ENCODE assay signal across 8 cellular contexts in the genomic region with DNA sequence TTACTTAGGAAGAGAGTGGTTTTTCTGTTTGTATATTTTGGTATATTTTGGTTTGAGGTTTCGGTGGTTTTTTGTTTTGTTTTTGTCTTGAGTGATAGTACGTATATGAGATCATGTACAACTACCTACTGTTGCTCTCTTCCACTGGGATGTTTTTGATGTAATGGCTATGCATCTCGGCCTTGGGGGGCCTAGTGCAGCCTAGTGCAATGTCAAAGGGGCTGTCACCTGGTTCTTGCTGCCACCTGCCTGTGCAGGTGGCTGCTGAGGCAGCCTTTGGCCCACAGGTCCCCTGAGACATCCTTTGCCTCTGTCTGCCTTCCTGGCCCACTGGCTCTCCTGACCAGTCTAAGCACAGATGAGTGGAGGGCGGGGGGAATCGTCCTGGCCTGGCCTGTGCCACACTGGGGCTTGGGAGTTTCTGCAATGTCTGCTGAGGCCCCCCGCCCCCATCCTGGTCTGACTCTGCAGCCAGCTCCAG.
DNase-seq lines count a peak whose midpoint lies in the region; ATAC-seq and TF ChIP-seq lines count a peak whose summit lies in the region.

No MANE protein-coding gene starts in this region.

- H3K27me3 Mint-ChIP-seq in CD4-positive, alpha-beta memory T cell: no peaks in the 10 kb centered on the region
- peaks cover 5% of the 10 kb centered on the region for H3K27me3 Mint-ChIP-seq in activated naive CD8-positive, alpha-beta T cell treated with anti-CD3 and anti-CD28 coated beads, Interleukin-2, amount 10 ng/mL, durations not matched to agents 7 days and 5 days

- peaks cover 52% of the 10 kb centered on the region for H3K4me1 ChIP-seq in CD4-positive, alpha-beta memory T cell (ENCODE audit: insufficient read depth, low read length)
- H3K4me1 ChIP-seq in heart right ventricle: peaks cover 0 to 25% (median 0%) of the 10 kb centered on the region in 9 donors

- no peaks in the 10 kb centered on the region for H3K36me3 ChIP-seq in CD4-positive, alpha-beta memory T cell (ENCODE audit: insufficient read depth, low read length)
- H3K36me3 ChIP-seq in heart right ventricle: no peaks in the 10 kb centered on the region

- POLR2A ChIA-PET in CD4-positive, alpha-beta memory T cell (lab: Charles Lee; ENCODE audit: partially characterized antibody): interaction anchor here (1.3 to 2.1 kb wide), 2 partner anchors 8 to 28 kb away, joined by 7 to 16 read pairs; no protein-coding TSS in a partner anchor
- POLR2A ChIA-PET in activated naive CD8-positive, alpha-beta T cell treated with anti-CD3 and anti-CD28 coated beads, Interleukin-2, amount 10 ng/mL, durations not matched to agents 7 days and 5 days (lab: Charles Lee): no interaction called here

- no peak overlapping the region for H3K27ac ChIP-seq in CD4-positive, alpha-beta memory T cell (ENCODE audit: low read depth, low read length)
- no peak overlapping the region for H3K27ac ChIP-seq in heart right ventricle

- H3K4me3 Mint-ChIP-seq in CD4-positive, alpha-beta memory T cell: peak overlapping the region in 7 of 8 donors; percentile 67 to 77 (median 71)
- H3K4me3 Mint-ChIP-seq in activated naive CD8-positive, alpha-beta T cell treated with anti-CD3 and anti-CD28 coated beads, Interleukin-2, amount 10 ng/mL, durations not matched to agents 7 days and 5 days: peak overlapping the region; percentile 6

- no peaks in the 10 kb centered on the region for H3K9me3 Mint-ChIP-seq in CD4-positive, alpha-beta memory T cell
- H3K9me3 Mint-ChIP-seq in activated naive CD8-positive, alpha-beta T cell treated with anti-CD3 and anti-CD28 coated beads, Interleukin-2, amount 10 ng/mL, durations not matched to agents 7 days and 5 days: no peaks in the 10 kb centered on the region

- intact Hi-C loops in CD4-positive, alpha-beta memory T cell (cut with micrococcal nuclease): loop anchor here (1.0 kb wide), 1 partner anchor 453 kb away; no protein-coding TSS in a partner anchor
- intact Hi-C loops in heart right ventricle (cut with DNase I): no loop called here

- H3K27ac Mint-ChIP-seq in CD4-positive, alpha-beta memory T cell: peak overlapping the region in 6 of 7 donors; percentile 47 to 89 (median 86)
- peak overlapping the region; percentile 59 for H3K27ac Mint-ChIP-seq in activated naive CD8-positive, alpha-beta T cell treated with anti-CD3 and anti-CD28 coated beads, Interleukin-2, amount 10 ng/mL, durations not matched to agents 7 days and 5 days

- no peaks in the 10 kb centered on the region for H3K36me3 Mint-ChIP-seq in CD4-positive, alpha-beta memory T cell
- no peaks in the 10 kb centered on the region for H3K36me3 Mint-ChIP-seq in activated naive CD8-positive, alpha-beta T cell treated with anti-CD3 and anti-CD28 coated beads, Interleukin-2, amount 10 ng/mL, durations not matched to agents 7 days and 5 days

- CTCF ChIA-PET in CD4-positive, alpha-beta memory T cell (lab: Charles Lee; ENCODE audit: partially characterized antibody): interaction anchor here (0.9 kb wide), 1 partner anchor 453 kb away, joined by 4 read pairs; no protein-coding TSS in a partner anchor

- TF ChIP-seq CTCF in heart right ventricle (IDR thresholded peaks at IDR 0.05): no peak

- DNase-seq in CD4-positive, alpha-beta memory T cell: peak in 4 of 5 donors; percentile 27 to 57 (median 45)
- peak; percentile 46 for DNase-seq in activated naive CD8-positive, alpha-beta T cell treated with anti-CD3 and anti-CD28 coated beads, Interleukin-2, amount 10 ng/mL, durations not matched to agents 7 days and 5 days
- DNase-seq in heart right ventricle (no peak), dermis blood vessel endothelial cell (no peak)
- DNase-seq in activated effector memory CD4-positive, alpha-beta T cell treated with anti-CD3 and anti-CD28 coated beads, Interleukin-2, amount 50 U/mL, for 16 hours: no peak
- DNase-seq in activated CD8-positive, alpha-beta memory T cell treated with anti-CD3 and anti-CD28 coated beads for 24 hours: no peak

- no peaks in the 10 kb centered on the region for H3K9me3 ChIP-seq in CD4-positive, alpha-beta memory T cell (ENCODE audit: control insufficient read depth in 1 of 2, low read length in 2 of 2)
- H3K9me3 ChIP-seq in heart right ventricle: no peaks in the 10 kb centered on the region

- H3K4me1 Mint-ChIP-seq in CD4-positive, alpha-beta memory T cell: peaks cover 15 to 25% (median 17%) of the 10 kb centered on the region in 4 donors
- peaks cover 12% of the 10 kb centered on the region for H3K4me1 Mint-ChIP-seq in activated naive CD8-positive, alpha-beta T cell treated with anti-CD3 and anti-CD28 coated beads, Interleukin-2, amount 10 ng/mL, durations not matched to agents 7 days and 5 days

- peak; percentile 47 for ATAC-seq in GM18909 (IDR thresholded peaks at IDR 0.05; ENCODE audit: poor library complexity, unreplicated experiment)
- peak; percentile 46 for ATAC-seq in HG03442 (IDR thresholded peaks at IDR 0.05; ENCODE audit: unreplicated experiment)
- ATAC-seq in activated naive CD8-positive, alpha-beta T cell treated with anti-CD3 and anti-CD28 coated beads, Interleukin-2, amount 10 ng/mL, durations not matched to agents 7 days and 5 days (ENCODE audit: low read depth): peak; percentile 66
- ATAC-seq in heart right ventricle: no peak

- WGBS in heart right ventricle, 2 donors: 80 to 84% methylated on average over 6 of the region's 6 CpGs

- no peak overlapping the region for H3K4me3 ChIP-seq in CD4-positive, alpha-beta memory T cell (ENCODE audit: low read length in 2 of 2)
- H3K4me3 ChIP-seq in heart right ventricle: no peak overlapping the region

- H3K27me3 ChIP-seq in CD4-positive, alpha-beta memory T cell (ENCODE audit: insufficient read depth, low read length): no peaks in the 10 kb centered on the region
- H3K27me3 ChIP-seq in heart right ventricle: no peaks in the 10 kb centered on the region

Comparison
In these comparisons a context has a peak if more than half of its experiments do, and no peak if none do; other contexts are left out.
1. DNase-seq: peak in CD4-positive, alpha-beta memory T cell (4 of 5) and activated naive CD8-positive, alpha-beta T cell treated with anti-CD3 and anti-CD28 coated beads, Interleukin-2, amount 10 ng/mL, durations not matched to agents 7 days and 5 days (single experiment); none in heart right ventricle (0 of 2), dermis blood vessel endothelial cell (single experiment), activated effector memory CD4-positive, alpha-beta T cell treated with anti-CD3 and anti-CD28 coated beads, Interleukin-2, amount 50 U/mL, for 16 hours (single experiment) and activated CD8-positive, alpha-beta memory T cell treated with anti-CD3 and anti-CD28 coated beads for 24 hours (single experiment).
2. ATAC-seq: peak in GM18909 (single experiment), HG03442 (single experiment) and activated naive CD8-positive, alpha-beta T cell treated with anti-CD3 and anti-CD28 coated beads, Interleukin-2, amount 10 ng/mL, durations not matched to agents 7 days and 5 days (single experiment); none in heart right ventricle (0 of 8).